ENCODE assay signal across 8 cellular contexts in the genomic region with DNA sequence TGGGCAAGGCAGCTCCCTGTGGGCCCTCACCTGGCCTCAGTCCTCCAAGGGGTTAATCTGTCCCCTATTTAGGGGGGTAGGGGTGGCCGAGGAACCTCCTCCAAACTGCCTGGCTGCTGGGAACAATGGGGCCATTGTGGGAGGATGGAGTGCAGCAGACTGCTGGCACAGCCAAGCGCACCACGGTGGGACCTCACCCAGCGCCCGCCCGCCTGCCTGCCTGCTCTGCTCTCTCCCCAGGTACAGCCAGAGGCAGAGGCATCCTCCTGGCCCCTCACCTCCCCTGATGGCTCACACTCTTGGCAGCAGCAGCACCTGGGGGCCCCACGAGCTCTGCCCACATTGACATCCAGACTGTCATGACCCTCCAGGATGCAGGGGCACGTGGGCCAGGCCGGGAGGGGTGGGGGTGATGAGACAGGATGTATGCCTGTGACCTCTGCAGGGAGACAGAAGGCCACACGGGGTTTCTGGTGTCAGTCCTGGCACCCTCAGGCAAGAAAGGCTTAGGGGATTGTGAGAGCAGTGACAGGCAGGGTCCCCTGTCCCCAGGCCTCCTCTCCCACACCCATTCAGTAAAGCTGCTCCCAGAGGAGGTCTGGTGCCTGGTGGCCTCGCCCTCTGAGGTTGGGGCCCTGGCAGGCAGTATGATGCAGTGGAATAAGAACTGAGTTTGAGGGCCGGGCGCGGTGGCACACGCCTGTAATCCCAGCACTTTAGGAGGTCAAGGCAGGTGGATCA. TPM values are rescaled to one million over a fixed set of nuclear protein-coding genes. Genes with fewer than 3 reads are reported as not detected.
DNase-seq lines count a peak whose midpoint lies in the region; ATAC-seq and TF ChIP-seq lines count a peak whose summit lies in the region.

No MANE protein-coding gene starts in this region.

- H3K9me3 Mint-ChIP-seq in activated naive CD8-positive, alpha-beta T cell treated with anti-CD3 and anti-CD28 coated beads, Interleukin-2, amount 10 ng/mL, durations not matched to agents 7 days and 5 days: no peaks in the 10 kb centered on the region
- H3K9me3 Mint-ChIP-seq in stimulated activated naive B cell treated with anti-CD40 and anti-IgM and Interleukin-4, amounts not matched to agents 10 μg/mL and 1 μg/mL and 100 μg/mL, for 72 hours: no peaks in the 10 kb centered on the region

- POLR2A ChIA-PET in OCI-LY7 (lab: Charles Lee): interaction anchor here (0.5 to 3.5 kb wide), 11 partner anchors 9 to 188 kb away, joined by 3 to 25 read pairs (median 3); no protein-coding TSS in a partner anchor
- POLR2A ChIA-PET in activated naive CD8-positive, alpha-beta T cell treated with anti-CD3 and anti-CD28 coated beads, Interleukin-2, amount 10 ng/mL, durations not matched to agents 7 days and 5 days (lab: Charles Lee): interaction anchor here (0.5 to 3.6 kb wide), 10 partner anchors 26 to 184 kb away, joined by 3 to 30 read pairs (median 6); partner anchors contain the start of genes CENATAC and DDX6

- no peaks in the 10 kb centered on the region for H3K27me3 Mint-ChIP-seq in activated naive CD8-positive, alpha-beta T cell treated with anti-CD3 and anti-CD28 coated beads, Interleukin-2, amount 10 ng/mL, durations not matched to agents 7 days and 5 days
- no peaks in the 10 kb centered on the region for H3K27me3 Mint-ChIP-seq in stimulated activated naive B cell treated with anti-CD40 and anti-IgM and Interleukin-4, amounts not matched to agents 10 μg/mL and 1 μg/mL and 100 μg/mL, for 72 hours

- intact Hi-C loops in OCI-LY7 (cut with micrococcal nuclease; ENCODE audit: unreplicated experiment): loop anchor here (1.0 kb wide), 1 partner anchor 10 kb away; no protein-coding TSS in a partner anchor
- intact Hi-C loops in left colon (cut with DNase I, micrococcal nuclease): no loop called here

- peak overlapping the region; percentile 2; the same call in 1 of the 2 replicates for H2AFZ ChIP-seq in OCI-LY7 (ENCODE audit: low read length)

- H3K4me3 Mint-ChIP-seq in activated naive CD8-positive, alpha-beta T cell treated with anti-CD3 and anti-CD28 coated beads, Interleukin-2, amount 10 ng/mL, durations not matched to agents 7 days and 5 days: peak overlapping the region; percentile 80
- peak overlapping the region; percentile 17 to 69 for H3K4me3 Mint-ChIP-seq in stimulated activated naive B cell treated with anti-CD40 and anti-IgM and Interleukin-4, amounts not matched to agents 10 μg/mL and 1 μg/mL and 100 μg/mL, for 72 hours

- H3K27ac Mint-ChIP-seq in activated naive CD8-positive, alpha-beta T cell treated with anti-CD3 and anti-CD28 coated beads, Interleukin-2, amount 10 ng/mL, durations not matched to agents 7 days and 5 days: peak overlapping the region; percentile 98
- H3K27ac Mint-ChIP-seq in stimulated activated naive B cell treated with anti-CD40 and anti-IgM and Interleukin-4, amounts not matched to agents 10 μg/mL and 1 μg/mL and 100 μg/mL, for 72 hours: peak overlapping the region; percentile 92

- H3K9me2 ChIP-seq in OCI-LY7 (ENCODE audit: insufficient read depth, low read length): no peaks in the 10 kb centered on the region

- H3K4me1 Mint-ChIP-seq in activated naive CD8-positive, alpha-beta T cell treated with anti-CD3 and anti-CD28 coated beads, Interleukin-2, amount 10 ng/mL, durations not matched to agents 7 days and 5 days: peaks cover 75% of the 10 kb centered on the region
- H3K4me1 Mint-ChIP-seq in stimulated activated naive B cell treated with anti-CD40 and anti-IgM and Interleukin-4, amounts not matched to agents 10 μg/mL and 1 μg/mL and 100 μg/mL, for 72 hours: peaks cover 79 to 96% of the 10 kb centered on the region in 2 donors

- no peaks in the 10 kb centered on the region for H3K9me3 ChIP-seq in OCI-LY7 (ENCODE audit: low read length)

- H3K4me2 ChIP-seq in OCI-LY7 (ENCODE audit: low read length): peak overlapping the region; percentile 82

- peak; percentile 71 for DNase-seq in GM12865 (ENCODE audit: low read depth)
- DNase-seq in OCI-LY7 (ENCODE audit: low spot score): peak; percentile 83
- DNase-seq in activated naive CD8-positive, alpha-beta T cell treated with anti-CD3 and anti-CD28 coated beads, Interleukin-2, amount 10 ng/mL, durations not matched to agents 7 days and 5 days: peak; percentile 76
- peak; percentile 61 to 71 for DNase-seq in left colon
- DNase-seq in stimulated activated naive B cell treated with anti-CD40 and anti-IgM and Interleukin-4, amounts not matched to agents 10 μg/mL and 1 μg/mL and 100 μg/mL, for 72 hours: no peak
- DNase-seq in amniotic stem cell (lab: John Stamatoyannopoulos, UW): no peak
- no peak for DNase-seq in D341Med (ENCODE audit: low spot score)

- H3K79me2 ChIP-seq in OCI-LY7 (ENCODE audit: insufficient read depth, low read depth, low read length): peaks cover 8% of the 10 kb centered on the region; the same call in 1 of the 2 replicates

- peaks cover 85% of the 10 kb centered on the region for H3K4me1 ChIP-seq in OCI-LY7 (ENCODE audit: insufficient read depth, low read length, poor library complexity, severe bottlenecking)

- peak overlapping the region; percentile 23 for H3K4me3 ChIP-seq in GM12865 (ENCODE audit: low read depth, low read length)
- peak overlapping the region; percentile 53 for H3K4me3 ChIP-seq in OCI-LY7 (ENCODE audit: low read depth, low read length, poor library complexity, severe bottlenecking)

- H3K36me3 Mint-ChIP-seq in activated naive CD8-positive, alpha-beta T cell treated with anti-CD3 and anti-CD28 coated beads, Interleukin-2, amount 10 ng/mL, durations not matched to agents 7 days and 5 days: peaks cover 2% of the 10 kb centered on the region
- H3K36me3 Mint-ChIP-seq in stimulated activated naive B cell treated with anti-CD40 and anti-IgM and Interleukin-4, amounts not matched to agents 10 μg/mL and 1 μg/mL and 100 μg/mL, for 72 hours: peaks cover 8 to 11% of the 10 kb centered on the region in 2 donors

- CTCF ChIA-PET in OCI-LY7 (lab: Charles Lee; ENCODE audit: unreplicated experiment): interaction anchor here (0.8 to 3.6 kb wide), 4 partner anchors 11 to 43 kb away, joined by 3 to 31 read pairs (median 8); partner anchors contain the start of gene BCL9L

- BruUV-seq in OCI-LY7 (replicated peaks; lab: Mats Ljungman, UMichigan): no TSS peak

- peak overlapping the region; percentile 88 for H3K27ac ChIP-seq in OCI-LY7 (ENCODE audit: low read depth, low read length, poor library complexity, severe bottlenecking)

- no peaks in the 10 kb centered on the region for H3K36me3 ChIP-seq in OCI-LY7 (ENCODE audit: insufficient read depth, low read length)

- no peaks in the 10 kb centered on the region for H4K20me1 ChIP-seq in OCI-LY7 (ENCODE audit: insufficient read depth, low read length)

- peak; percentile 62 for ATAC-seq in activated naive CD8-positive, alpha-beta T cell treated with anti-CD3 and anti-CD28 coated beads, Interleukin-2, amount 10 ng/mL, durations not matched to agents 7 days and 5 days (ENCODE audit: low read depth)
- ATAC-seq in left colon (peak; percentile 11), GM21515 (IDR thresholded peaks at IDR 0.05; ENCODE audit: unreplicated experiment) (no peak)
- peak; percentile 35 to 41 for ATAC-seq in stimulated activated naive B cell treated with anti-CD40 and anti-IgM and Interleukin-4, amounts not matched to agents 10 μg/mL and 1 μg/mL and 100 μg/mL, for 72 hours (replicated peaks)

- TF ChIP-seq CTCF in GM12865 (IDR thresholded peaks at IDR 0.05; ENCODE audit: insufficient read depth, low read depth, low read length, missing control alignments) (no peak), OCI-LY7 (conservative IDR thresholded peaks at IDR 0.05; ENCODE audit: low read length) (no peak)

RNA-seq across cellular contexts. Expression of gene BCL9L, which starts 11.4 kb away (rescaled TPM):
- 3.7 and 6.4 TPM in 2 replicates for total RNA-seq in OCI-LY7 (2014; rRNA removed; shearing (Covaris generic))
- total RNA-seq in OCI-LY7 (2022): 14.8 and 16.6 TPM in 2 replicates
- total RNA-seq in activated naive CD8-positive, alpha-beta T cell treated with anti-CD3 and anti-CD28 coated beads, Interleukin-2, amount 10 ng/mL, durations not matched to agents 7 days and 5 days: 100 to 1,000 TPM; 116 to 128 TPM
- 10 to 100 TPM; 36.4 to 36.5 TPM for total RNA-seq in left colon

RNA-seq across cellular contexts. Expression of gene CXCR5, which starts 30.7 kb away (rescaled TPM):
- total RNA-seq in OCI-LY7 (2014; rRNA removed; shearing (Covaris generic)): 1.4 and 3.3 TPM in 2 replicates
- total RNA-seq in OCI-LY7 (2022) (7.1 and 7.3 TPM in 2 replicates), left colon (under 1 TPM; 0.12 to 0.39 TPM)
- 1 to 10 TPM; 1.9 to 2.2 TPM for total RNA-seq in activated naive CD8-positive, alpha-beta T cell treated with anti-CD3 and anti-CD28 coated beads, Interleukin-2, amount 10 ng/mL, durations not matched to agents 7 days and 5 days

RNA-seq across cellular contexts. Expression of gene UPK2, which starts 41.8 kb away (rescaled TPM):
- 0.28 TPM in 1 of 2 replicates, not detected in the other for total RNA-seq in OCI-LY7 (2014; rRNA removed; shearing (Covaris generic))
- total RNA-seq in OCI-LY7 (2022): 0.34 TPM in 1 of 2 replicates, not detected in the other
- total RNA-seq in activated naive CD8-positive, alpha-beta T cell treated with anti-CD3 and anti-CD28 coated beads, Interleukin-2, amount 10 ng/mL, durations not matched to agents 7 days and 5 days: under 1 TPM in 1 of 2 experiments, not detected in 1; 0.44 TPM
- total RNA-seq in left colon: not detected

RNA-seq across cellular contexts. Expression of gene FOXR1, which starts 57.2 kb away (rescaled TPM):
- total RNA-seq in OCI-LY7 (2014; rRNA removed; shearing (Covaris generic)): not detected in 2 replicates
- total RNA-seq in OCI-LY7 (2022) (not detected in 2 replicates), left colon (not detected)
- not detected for total RNA-seq in activated naive CD8-positive, alpha-beta T cell treated with anti-CD3 and anti-CD28 coated beads, Interleukin-2, amount 10 ng/mL, durations not matched to agents 7 days and 5 days

Comparison
In these comparisons a context has a peak if more than half of its experiments do, and no peak if none do; other contexts are left out.
1. DNase-seq: peak in GM12865 (single experiment), OCI-LY7 (single experiment), activated naive CD8-positive, alpha-beta T cell treated with anti-CD3 and anti-CD28 coated beads, Interleukin-2, amount 10 ng/mL, durations not matched to agents 7 days and 5 days (single experiment) and left colon (2 of 2); none in stimulated activated naive B cell treated with anti-CD40 and anti-IgM and Interleukin-4, amounts not matched to agents 10 μg/mL and 1 μg/mL and 100 μg/mL, for 72 hours (single experiment), amniotic stem cell (single experiment) and D341Med (single experiment).